In the genomic region with DNA sequence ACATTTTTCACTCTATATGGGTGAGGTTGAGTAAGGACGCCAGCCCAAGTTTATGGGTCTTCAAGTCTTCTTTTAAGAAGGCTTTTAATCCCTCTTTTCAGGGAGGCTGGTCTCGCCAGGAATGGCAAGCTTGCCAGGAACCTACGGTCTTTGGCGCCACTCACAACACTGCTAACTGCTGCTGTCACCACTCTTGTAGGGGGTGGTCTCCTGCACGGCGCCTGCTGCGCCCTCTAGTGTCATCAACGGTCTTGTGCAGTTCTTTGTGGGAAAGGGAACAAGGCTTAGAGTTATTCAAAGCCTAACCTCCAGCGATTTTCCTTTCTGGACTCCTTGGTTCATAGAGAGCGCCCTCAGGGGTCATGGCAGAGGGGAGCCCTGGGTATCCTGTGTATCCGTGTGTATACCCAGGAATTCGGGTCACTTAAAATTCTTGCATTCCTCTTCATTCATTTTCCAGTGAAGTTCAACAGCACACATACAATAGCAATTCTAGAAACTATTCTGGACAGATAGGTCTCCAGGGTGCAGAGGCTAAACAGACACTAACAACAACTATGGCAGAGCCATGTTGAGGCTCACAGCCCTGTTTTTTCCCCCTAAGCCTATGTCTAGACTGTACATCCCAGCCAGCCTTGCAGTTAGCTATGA, we compare ENCODE assay signal across 8 cellular contexts.
DNase-seq lines count a peak whose midpoint lies in the region; ATAC-seq and TF ChIP-seq lines count a peak whose summit lies in the region.

No MANE protein-coding gene starts in this region.

- no peaks in the 10 kb centered on the region for H4K20me1 ChIP-seq in DND-41 (ENCODE audit: insufficient read depth, low read length)

- no peak overlapping the region for H3K4me3 ChIP-seq in DND-41 (ENCODE audit: low read depth in 1 of 2, low read length in 2 of 2)
- H3K4me3 ChIP-seq in body of pancreas: no peak overlapping the region
- H3K4me3 ChIP-seq in right lobe of liver: no peak overlapping the region

- 9 to 13% methylated on average over 12 of the region's 12 CpGs for WGBS in body of pancreas, 2 donors
- 17% methylated on average over 12 of the region's 12 CpGs for WGBS in right lobe of liver (ENCODE audit: insufficient coverage, low coverage, low lambda C conversion rate, missing lambda C conversion rate)

- ATAC-seq in DND-41 (ENCODE audit: insufficient read depth, low read depth) (peak; percentile 85), HG03139 (IDR thresholded peaks at IDR 0.05; ENCODE audit: unreplicated experiment) (peak; percentile 97), body of pancreas (peak; percentile 68), right lobe of liver (peak; percentile 91 to 94 (median 92)), GM18517 (IDR thresholded peaks at IDR 0.05; ENCODE audit: unreplicated experiment) (no peak)

- no peak overlapping the region for H3K9ac ChIP-seq in DND-41 (ENCODE audit: low read depth, low read length)

- H3K4me1 ChIP-seq in DND-41 (ENCODE audit: insufficient read depth, low read length) (no peaks in the 10 kb centered on the region), body of pancreas (peaks cover 8% of the 10 kb centered on the region), right lobe of liver (no peaks in the 10 kb centered on the region)

- no peaks in the 10 kb centered on the region for H3K27me3 ChIP-seq in DND-41 (ENCODE audit: insufficient read depth, low read length, poor library complexity)
- H3K27me3 ChIP-seq in body of pancreas: no peaks in the 10 kb centered on the region
- H3K27me3 ChIP-seq in right lobe of liver: no peaks in the 10 kb centered on the region

- no peak overlapping the region for H2AFZ ChIP-seq in DND-41 (ENCODE audit: low read depth, low read length)

- H3K36me3 ChIP-seq in DND-41 (ENCODE audit: insufficient read depth, low read length): no peaks in the 10 kb centered on the region
- no peaks in the 10 kb centered on the region for H3K36me3 ChIP-seq in body of pancreas (replicated peaks in 1 of 2; ENCODE audit: insufficient read depth in 1 of 2, low read depth in 2 of 2)
- H3K36me3 ChIP-seq in right lobe of liver: no peaks in the 10 kb centered on the region

- peaks cover 10% of the 10 kb centered on the region for H3K9me3 ChIP-seq in DND-41 (ENCODE audit: insufficient read depth, low read length, severe bottlenecking)
- peaks cover 0 to 9% (median 0%) of the 10 kb centered on the region in 3 donors for H3K9me3 ChIP-seq in body of pancreas
- no peaks in the 10 kb centered on the region for H3K9me3 ChIP-seq in right lobe of liver

- no peak for TF ChIP-seq POLR2A in body of pancreas (IDR thresholded peaks at IDR 0.05)
- TF ChIP-seq POLR2A in right lobe of liver (IDR thresholded peaks at IDR 0.05): no peak

- H3K4me2 ChIP-seq in DND-41 (ENCODE audit: insufficient read depth, low read length): no peak overlapping the region

- intact Hi-C loops in body of pancreas (cut with DNase I): no loop called here
- intact Hi-C loops in right lobe of liver (cut with DNase I): no loop called here

- TF ChIP-seq CTCF in DND-41 (IDR thresholded peaks at IDR 0.05; ENCODE audit: borderline replicate concordance, extremely low read depth, low read length, poor library complexity, severe bottlenecking) (peak; percentile 78), body of pancreas (IDR thresholded peaks at IDR 0.05) (peak; percentile 50 to 75 (median 65)), right lobe of liver (IDR thresholded peaks at IDR 0.05) (peak; percentile 53 to 76 (median 68))

- no peak overlapping the region for H3K27ac ChIP-seq in DND-41 (ENCODE audit: low read length)
- H3K27ac ChIP-seq in body of pancreas: no peak overlapping the region
- no peak overlapping the region for H3K27ac ChIP-seq in right lobe of liver

- H3K79me2 ChIP-seq in DND-41 (ENCODE audit: insufficient read depth, low read length): no peaks in the 10 kb centered on the region

- DNase-seq in DND-41 (peak; percentile 51), GM19240 (ENCODE audit: insufficient read length, low spot score) (peak; percentile 36), NCI-H748 (lab: John Stamatoyannopoulos, UW; ENCODE audit: unreplicated experiment) (peak; percentile 70), body of pancreas (peak; percentile 66 to 75 (median 68)), right lobe of liver (peak; percentile 41 to 64 (median 58)), inferior parietal cortex (ENCODE audit: extremely low spot score) (no peak)
